ENCODE assay signal across 25 cellular contexts in genomic region chr1:28776341-28776740, GRCh38. TPM values are rescaled to one million over a fixed set of nuclear protein-coding genes. Genes with fewer than 3 reads are reported as not detected.
"Had no signal": no experiment of that assay in that cellular context is flagged by ENCODE, and none has a peak within 500 bp of the region (broad histone marks: within the 10 kb centered on the region; RNA-seq: fewer than 3 reads in every experiment).

No MANE protein-coding gene starts in this region.

- H3K4me3 Mint-ChIP-seq: nephron progenitor cell had no signal

- H3K27me3 Mint-ChIP-seq: activated naive CD8-positive, alpha-beta T cell treated with anti-CD3 and anti-CD28 coated beads, Interleukin-2, amount 50 U/mL, for 24 hours; dendritic cell treated with granulocyte-macrophage colony-stimulating factor and Interleukin-4, amounts not matched to agents 40 ng/mL and 50 ng/mL, for 4 days; progenitor cell of endocrine pancreas had no signal

- H3K27ac Mint-ChIP-seq: activated CD4-positive, alpha-beta memory T cell treated with anti-CD3 and anti-CD28 coated beads, Interleukin-2, amount 10 ng/mL, durations not matched to agents 7 days and 5 days; activated naive CD8-positive, alpha-beta T cell treated with anti-CD3 and anti-CD28 coated beads, Interleukin-2, amount 50 U/mL, for 24 hours; dendritic cell treated with granulocyte-macrophage colony-stimulating factor and Interleukin-4, amounts not matched to agents 40 ng/mL and 50 ng/mL, for 4 days; nephron progenitor cell; T-helper 1 cell treated with Interleukin-12 subunit alpha and Interleukin-12 subunit beta and Interleukin-4 antibody, amounts not matched to agents 30 μg/mL and 1 μg/mL, for 36 hours had no signal

- ATAC-seq: activated naive CD8-positive, alpha-beta T cell treated with anti-CD3 and anti-CD28 coated beads, Interleukin-2, amount 50 U/mL, for 24 hours; activated T-cell treated with anti-CD3 and anti-CD28 coated beads, Interleukin-2, amount 50 U/mL, for 4 hours; right lobe of liver had no signal

- H3K9me3 Mint-ChIP-seq: activated CD4-positive, alpha-beta memory T cell treated with anti-CD3 and anti-CD28 coated beads, Interleukin-2, amount 10 ng/mL, durations not matched to agents 7 days and 5 days; activated CD4-positive, alpha-beta T cell treated with anti-CD3 and anti-CD28 coated beads, Interleukin-2, amount 10 ng/mL, durations not matched to agents 7 days and 5 days; activated naive CD8-positive, alpha-beta T cell treated with anti-CD3 and anti-CD28 coated beads, Interleukin-2, amount 50 U/mL, for 24 hours; activated T-cell treated with anti-CD3 and anti-CD28 coated beads, Interleukin-2, amount 50 U/mL, for 4 hours; dendritic cell treated with granulocyte-macrophage colony-stimulating factor and Interleukin-4, amounts not matched to agents 40 ng/mL and 50 ng/mL, for 4 days; nephron progenitor cell; T-helper 1 cell treated with Interleukin-12 subunit alpha and Interleukin-12 subunit beta and Interleukin-4 antibody, amounts not matched to agents 30 μg/mL and 1 μg/mL, for 36 hours had no signal

- DNase-seq: activated CD4-positive, alpha-beta memory T cell treated with anti-CD3 and anti-CD28 coated beads, Interleukin-2, amount 10 ng/mL, durations not matched to agents 7 days and 5 days; activated CD4-positive, alpha-beta T cell treated with anti-CD3 and anti-CD28 coated beads, Interleukin-2, amount 10 ng/mL, durations not matched to agents 7 days and 5 days; activated CD4-positive, CD25-positive, alpha-beta regulatory T cell treated with anti-CD3 and anti-CD28 coated beads, Interleukin-2, amount 50 U/mL, for 72 hours; activated effector memory CD4-positive, alpha-beta T cell treated with Interleukin-2 at 50 U/mL for 16 hours; activated naive CD4-positive, alpha-beta T cell treated with Interleukin-2 at 50 U/mL for 16 hours; activated naive CD8-positive, alpha-beta T cell treated with anti-CD3 and anti-CD28 coated beads, Interleukin-2, amount 50 U/mL, for 24 hours; activated T-cell treated with anti-CD3 and anti-CD28 coated beads, Interleukin-2, amount 50 U/mL, for 4 hours; amygdala; caudate nucleus; foreskin keratinocyte; heart right ventricle; left lung; mesendoderm; nephron progenitor cell; stimulated activated CD4-positive, alpha-beta T cell treated with anti-CD3 and anti-CD28 coated beads, Interleukin-4, amount 100 ng/mL, for 24 hours; stimulated activated naive CD4-positive, alpha-beta T cell; T1000 had no signal

RNA-seq across cellular contexts. Expression of gene OPRD1, which starts 35.6 kb away (rescaled TPM):
- total RNA-seq: activated CD4-positive, alpha-beta memory T cell treated with anti-CD3 and anti-CD28 coated beads, Interleukin-2, amount 10 ng/mL, durations not matched to agents 7 days and 5 days; activated CD4-positive, alpha-beta T cell treated with anti-CD3 and anti-CD28 coated beads, Interleukin-2, amount 10 ng/mL, durations not matched to agents 7 days and 5 days; activated T-cell treated with anti-CD3 and anti-CD28 coated beads, Interleukin-2, amount 50 U/mL, for 4 hours; foreskin keratinocyte; left lung; myocyte; renal cortical epithelial cell; right lobe of liver; suprapubic skin; ureter had no signal
